In genomic region chr6:53437557-53438202, GRCh38 we compare ENCODE assay signal across 8 cellular contexts.
DNase-seq lines count a peak whose midpoint lies in the region; ATAC-seq, FAIRE-seq and TF ChIP-seq lines count a peak whose summit lies in the region.

No MANE protein-coding gene starts in this region.

- H3F3A ChIP-seq in SK-N-SH (replicated peaks; ENCODE audit: insufficient read depth) = peaks cover 6% of the 10 kb centered on the region

- CTCF ChIA-PET in CD8-positive, alpha-beta T cell (lab: Charles Lee) = interaction anchor here (0.9 to 4.8 kb wide), 7 partner anchors 14 to 269 kb away, joined by 5 to 34 read pairs (median 10); no protein-coding TSS in a partner anchor
- CTCF ChIA-PET in SK-N-SH (lab: Yijun Ruan, JAX) = interaction anchor here (0.6 to 3.8 kb wide), 10 partner anchors 10 to 399 kb away, joined by 3 to 22 read pairs (median 4); no protein-coding TSS in a partner anchor

- H3K9ac ChIP-seq in SK-N-SH = no peak overlapping the region
- H3K9ac ChIP-seq in endodermal cell (ENCODE audit: extremely low read depth, low read length, poor library complexity, severe bottlenecking) = no peak overlapping the region

- no peaks in the 10 kb centered on the region for H3K9me3 ChIP-seq in CD8-positive, alpha-beta T cell (ENCODE audit: low read length)
- H3K9me3 ChIP-seq in SK-N-SH = no peaks in the 10 kb centered on the region
- H3K9me3 ChIP-seq in endodermal cell (ENCODE audit: control insufficient read depth, low read length) = no peaks in the 10 kb centered on the region
- H3K9me3 ChIP-seq in gastrocnemius medialis = no peaks in the 10 kb centered on the region

- DNase-seq in CD8-positive, alpha-beta T cell = peak in 2 of 7 experiments; percentile 4 to 9
- DNase-seq in GM18507 (ENCODE audit: extremely low spot score, insufficient read length, low read depth) = no peak
- peak; percentile 24 for DNase-seq in SK-N-SH
- DNase-seq in endodermal cell = peak; percentile 76
- DNase-seq in mesothelial cell of epicardium (ENCODE audit: low spot score in 2 of 2, unreplicated experiment in 2 of 2) = peak in 1 of 2 experiments; percentile 40
- DNase-seq in gastrocnemius medialis = no peak
- no peak for DNase-seq in mesenteric fat pad (ENCODE audit: low spot score)

- POLR2A ChIA-PET in CD8-positive, alpha-beta T cell (lab: Charles Lee) = no interaction called here
- POLR2A ChIA-PET in SK-N-SH (lab: Yijun Ruan, JAX) = no interaction called here

- no peaks in the 10 kb centered on the region for H3K79me2 ChIP-seq in SK-N-SH (ENCODE audit: insufficient read depth)

- H3K36me3 Mint-ChIP-seq in CD8-positive, alpha-beta T cell = no peaks in the 10 kb centered on the region
- H3K36me3 Mint-ChIP-seq in endodermal cell (ENCODE audit: low read depth) (no peaks in the 10 kb centered on the region), mesothelial cell of epicardium (no peaks in the 10 kb centered on the region)

- H3K4me3 ChIP-seq in CD8-positive, alpha-beta T cell (ENCODE audit: low read depth, low read length) = no peak overlapping the region
- H3K4me3 ChIP-seq in SK-N-SH (ENCODE audit: low read depth in 2 of 2, low read length in 1 of 2) (no peak overlapping the region), endodermal cell (ENCODE audit: low read length) (no peak overlapping the region), gastrocnemius medialis (no peak overlapping the region)

- TF ChIP-seq RAD21 in SK-N-SH (IDR thresholded peaks at IDR 0.05; ENCODE audit: low read length) = peak; percentile 77

- WGBS in SK-N-SH (ENCODE audit: low lambda C conversion rate) = 32% methylated on average over 5 of the region's 5 CpGs
- 42 to 58% methylated on average over 3 to 5 of the region's 5 CpGs for WGBS in endodermal cell (ENCODE audit: insufficient coverage in 1 of 2, insufficient read length in 1 of 2), 2 experiments

- no peak overlapping the region for H3K27ac Mint-ChIP-seq in CD8-positive, alpha-beta T cell
- H3K27ac Mint-ChIP-seq in endodermal cell (no peak overlapping the region), mesothelial cell of epicardium (peak overlapping the region; percentile 31)

- FAIRE-seq in GM18507 (lab: Jason Lieb, UNC) = peak; percentile 52

- H3K9me3 Mint-ChIP-seq in CD8-positive, alpha-beta T cell = no peaks in the 10 kb centered on the region
- H3K9me3 Mint-ChIP-seq in endodermal cell = no peaks in the 10 kb centered on the region
- H3K9me3 Mint-ChIP-seq in mesothelial cell of epicardium = no peaks in the 10 kb centered on the region

- no peak for TF ChIP-seq POLR2A in gastrocnemius medialis (IDR thresholded peaks at IDR 0.05)

- peak; percentile 51 for TF ChIP-seq CTCF in CD8-positive, alpha-beta T cell (IDR thresholded peaks at IDR 0.05)
- TF ChIP-seq CTCF in LNCAP (IDR thresholded peaks at IDR 0.05) (peak; percentile 79), SK-N-SH (IDR thresholded peaks at IDR 0.05) (peak; percentile 80), endodermal cell (conservative IDR thresholded peaks at IDR 0.05) (peak; percentile 85), mesothelial cell of epicardium (IDR thresholded peaks at IDR 0.05; ENCODE audit: unreplicated experiment) (peak; percentile 32), gastrocnemius medialis (IDR thresholded peaks at IDR 0.05 in 4 of 5, conservative IDR thresholded peaks at IDR 0.05 in 1 of 5) (peak in 2 of 5 experiments; percentile 18 to 28)

- H3K4me3 Mint-ChIP-seq in CD8-positive, alpha-beta T cell = no peak overlapping the region
- H3K4me3 Mint-ChIP-seq in endodermal cell (no peak overlapping the region), mesothelial cell of epicardium (no peak overlapping the region)

- no peak for TF ChIP-seq EP300 in SK-N-SH (IDR thresholded peaks at IDR 0.05; ENCODE audit: borderline replicate concordance in 1 of 2, low read depth in 1 of 2, low read length in 1 of 2)

- no peaks in the 10 kb centered on the region for H4K20me1 ChIP-seq in SK-N-SH (ENCODE audit: insufficient read depth)

- no peaks in the 10 kb centered on the region for H3K4me1 Mint-ChIP-seq in CD8-positive, alpha-beta T cell (ENCODE audit: low read depth)
- H3K4me1 Mint-ChIP-seq in endodermal cell = peaks cover 7% of the 10 kb centered on the region
- peaks cover 27% of the 10 kb centered on the region for H3K4me1 Mint-ChIP-seq in mesothelial cell of epicardium

- no peaks in the 10 kb centered on the region for H3K27me3 ChIP-seq in CD8-positive, alpha-beta T cell (ENCODE audit: insufficient read depth, low read length)
- H3K27me3 ChIP-seq in SK-N-SH (ENCODE audit: insufficient read depth) (no peaks in the 10 kb centered on the region), endodermal cell (ENCODE audit: control insufficient read depth, insufficient read depth, low read length, poor library complexity, severe bottlenecking) (peaks cover 45% of the 10 kb centered on the region), gastrocnemius medialis (no peaks in the 10 kb centered on the region)

- no peak for ATAC-seq in CD8-positive, alpha-beta T cell
- ATAC-seq in gastrocnemius medialis = no peak

- H2AFZ ChIP-seq in SK-N-SH (ENCODE audit: low read depth) = peak overlapping the region; percentile 41; the same call in 1 of the 2 replicates

- peaks cover 4% of the 10 kb centered on the region for H3K27me3 Mint-ChIP-seq in CD8-positive, alpha-beta T cell (ENCODE audit: low read depth)
- H3K27me3 Mint-ChIP-seq in endodermal cell (ENCODE audit: insufficient read depth) = peaks cover 33% of the 10 kb centered on the region
- H3K27me3 Mint-ChIP-seq in mesothelial cell of epicardium (ENCODE audit: low read depth) = no peaks in the 10 kb centered on the region

- H3K27ac ChIP-seq in CD8-positive, alpha-beta T cell (ENCODE audit: low read depth, low read length) = no peak overlapping the region
- H3K27ac ChIP-seq in SK-N-SH (ENCODE audit: low read depth in 2 of 2, low read length in 1 of 2) = no peak overlapping the region
- no peak overlapping the region for H3K27ac ChIP-seq in endodermal cell (ENCODE audit: low read depth, low read length)
- no peak overlapping the region for H3K27ac ChIP-seq in gastrocnemius medialis

- H3K4me1 ChIP-seq in CD8-positive, alpha-beta T cell (ENCODE audit: insufficient read depth, low read length) = no peaks in the 10 kb centered on the region
- H3K4me1 ChIP-seq in SK-N-SH (ENCODE audit: control insufficient read depth in 1 of 2, insufficient read depth in 2 of 2, low read depth in 1 of 2, low read length in 1 of 2) (no peaks in the 10 kb centered on the region; a peak in 1 of 4 replicates), endodermal cell (ENCODE audit: control insufficient read depth, insufficient read depth, low read length) (no peaks in the 10 kb centered on the region), gastrocnemius medialis (peaks cover 0 to 6% of the 10 kb centered on the region in 2 donors)

- H3K36me3 ChIP-seq in CD8-positive, alpha-beta T cell (ENCODE audit: insufficient read depth, low read length) = no peaks in the 10 kb centered on the region
- H3K36me3 ChIP-seq in SK-N-SH (replicated peaks in 1 of 2; ENCODE audit: control insufficient read depth in 1 of 2, insufficient read depth in 2 of 2, low read length in 1 of 2) = no peaks in the 10 kb centered on the region
- H3K36me3 ChIP-seq in endodermal cell (ENCODE audit: control insufficient read depth, insufficient read depth, low read length) = no peaks in the 10 kb centered on the region
- H3K36me3 ChIP-seq in gastrocnemius medialis = no peaks in the 10 kb centered on the region

- in situ Hi-C loops in gastrocnemius medialis (cut with MboI; ENCODE audit: low sequenced_read_pairs in 4 of 4) = no loop called here

- no peaks in the 10 kb centered on the region for H3K9me2 ChIP-seq in SK-N-SH

- no peak overlapping the region for H3K4me2 ChIP-seq in SK-N-SH

- intact Hi-C loops in CD8-positive, alpha-beta T cell (cut with DNase I, micrococcal nuclease) = loop anchor here in 1 of 2 experiments (1.0 kb wide), 3 partner anchors 47 to 265 kb away; no protein-coding TSS in a partner anchor
- intact Hi-C loops in gastrocnemius medialis (cut with DNase I; ENCODE audit: low total_unique reads) = no loop called here

TF ChIP-seq in SK-N-SH, 30 proteins besides CTCF, POLR2A, EP300 and RAD21 (continues in another document):
- TF ChIP-seq CHD2 (IDR thresholded peaks at IDR 0.05; ENCODE audit: low read length, partially characterized antibody) = no peak
- no peak for TF ChIP-seq REST (IDR thresholded peaks at IDR 0.05; ENCODE audit: low read depth, low read length)
- TF ChIP-seq FOSL2 (IDR thresholded peaks at IDR 0.05; ENCODE audit: borderline replicate concordance, low read depth) = peak; percentile 6; the same call in 1 of the 2 replicates
- no peak for TF ChIP-seq EZH2phosphoT487 (IDR thresholded peaks at IDR 0.05; ENCODE audit: borderline replicate concordance, low read depth)
- TF ChIP-seq SMC3 (IDR thresholded peaks at IDR 0.05; ENCODE audit: low read depth, low read length) = peak; percentile 64
- no peak for TF ChIP-seq SIN3A (IDR thresholded peaks at IDR 0.05; ENCODE audit: borderline replicate concordance, low read depth, low read length)
- no peak for TF ChIP-seq MEF2A (IDR thresholded peaks at IDR 0.05; ENCODE audit: borderline replicate concordance, low read depth)
- no peak for TF ChIP-seq FOXJ3 (CRISPR knock-in tag; IDR thresholded peaks at IDR 0.05)

Comparison
In these comparisons a context has a peak if more than half of its experiments do, and no peak if none do; other contexts are left out.
1. DNase-seq: peak in SK-N-SH (single experiment) and endodermal cell (single experiment); none in GM18507 (single experiment), gastrocnemius medialis (0 of 2) and mesenteric fat pad (single experiment).